In the genomic region with DNA sequence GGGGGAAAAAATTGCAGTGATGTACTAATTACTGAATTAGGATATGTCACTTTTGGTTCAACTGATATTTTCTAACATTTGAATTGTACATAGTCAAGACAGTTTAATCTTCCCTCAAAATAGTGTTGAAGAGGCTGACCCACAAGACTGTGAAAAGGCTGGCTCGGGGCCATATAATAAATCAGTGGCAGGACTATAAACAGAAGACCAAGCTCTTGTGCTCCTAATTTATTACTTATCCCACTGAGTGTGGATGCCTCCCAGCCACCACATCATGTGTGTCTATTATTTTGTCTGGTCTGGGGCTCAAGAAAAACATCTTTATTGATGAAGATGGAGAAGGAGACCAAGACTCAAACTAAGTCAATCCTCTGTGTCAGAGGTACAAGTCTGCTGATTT, we compare ENCODE assay signal across 22 cellular contexts.
"Had no signal": no experiment of that assay in that cellular context is flagged by ENCODE, and none has a peak within 500 bp of the region (broad histone marks: within the 10 kb centered on the region; RNA-seq: fewer than 3 reads in every experiment).

No MANE protein-coding gene starts in this region.

- DNase-seq: activated CD4-positive, alpha-beta T cell treated with anti-CD3 and anti-CD28 coated beads, Interleukin-2, amount 10 ng/mL, durations not matched to agents 24 days and 14 days; activated CD4-positive, alpha-beta T cell treated with anti-CD3 and anti-CD28 coated beads, Interleukin-2, amount 50 U/mL, for 48 hours; activated CD4-positive, CD25-positive, alpha-beta regulatory T cell treated with anti-CD3 and anti-CD28 coated beads, Interleukin-2, amount 50 U/mL, for 72 hours; activated CD8-positive, alpha-beta memory T cell treated with anti-CD3 and anti-CD28 coated beads, Interleukin-2, amount 10 ng/mL, durations not matched to agents 7 days and 5 days; activated effector memory CD4-positive, alpha-beta T cell treated with Interleukin-2 at 50 U/mL for 16 hours; activated naive CD4-positive, alpha-beta T cell; activated naive CD8-positive, alpha-beta T cell treated with anti-CD3 and anti-CD28 coated beads, Interleukin-2, amount 50 U/mL, for 24 hours; activated T-cell treated with anti-CD3 and anti-CD28 coated beads, Interleukin-2, amount 50 U/mL, for 24 hours; amygdala; MG63; MV-4-11; NCI-H1092 treated with DMSO at 0.1 percent for 48 hours; NCI-H1436 treated with DMSO at 0.1 percent for 48 hours; NCI-H187; NCI-H2081; NCI-H526; NCI-H82; PC-3; SHP77; SW 1271 had no signal

- ATAC-seq: activated CD8-positive, alpha-beta memory T cell treated with anti-CD3 and anti-CD28 coated beads, Interleukin-2, amount 10 ng/mL, durations not matched to agents 7 days and 5 days; activated naive CD8-positive, alpha-beta T cell treated with anti-CD3 and anti-CD28 coated beads, Interleukin-2, amount 50 U/mL, for 24 hours; PC-3; SK-N-SH treated with all-trans-retinoic acid at 6 μM for 48 hours; WTC11 had no signal
